In the genomic region with DNA sequence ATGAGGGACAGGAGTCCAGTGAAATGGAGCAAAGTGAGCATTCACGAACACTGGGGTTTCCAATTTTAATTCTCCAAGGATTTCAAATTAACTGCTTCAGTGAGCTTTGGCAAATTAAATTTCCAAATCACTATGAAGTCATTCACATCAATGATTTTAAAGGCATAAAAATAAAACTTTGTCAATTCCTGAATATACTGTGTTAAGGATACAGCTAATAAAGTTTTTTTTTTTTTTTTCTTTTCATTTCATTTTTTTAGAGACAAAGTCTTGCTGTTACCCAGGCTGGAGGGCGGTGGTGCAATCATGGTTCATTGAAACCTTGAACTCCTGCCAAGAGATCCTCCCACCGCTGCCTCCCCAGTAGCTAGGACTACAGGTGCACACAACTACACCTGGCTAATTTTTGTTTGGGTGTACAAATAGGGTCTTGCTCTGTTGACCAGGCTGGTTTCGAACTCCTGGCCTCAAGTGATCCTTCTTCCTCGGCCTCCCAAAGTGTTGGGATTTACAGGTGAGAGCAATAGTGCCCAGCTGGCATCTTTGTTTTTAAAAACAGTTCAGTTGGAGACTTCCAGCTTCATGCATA, we compare ENCODE assay signal across 1 cellular context.
TF ChIP-seq lines count a peak whose summit lies in the region.

No MANE protein-coding gene starts in this region.

TF ChIP-seq in GM23338, 12 proteins besides CTCF, POLR2A, EP300 and RAD21 (continued from another document):
- no peak for TF ChIP-seq REST (IDR thresholded peaks at IDR 0.05; ENCODE audit: unreplicated experiment)
- TF ChIP-seq POLR2AphosphoS5 (IDR thresholded peaks at IDR 0.05; ENCODE audit: low read depth): no peak
- no peak for TF ChIP-seq CREB1 (CRISPR knock-in tag; IDR thresholded peaks at IDR 0.05; ENCODE audit: low read depth)
- no peak for TF ChIP-seq STAT1 (IDR thresholded peaks at IDR 0.05; ENCODE audit: unreplicated experiment)
- TF ChIP-seq, protein P1, sequence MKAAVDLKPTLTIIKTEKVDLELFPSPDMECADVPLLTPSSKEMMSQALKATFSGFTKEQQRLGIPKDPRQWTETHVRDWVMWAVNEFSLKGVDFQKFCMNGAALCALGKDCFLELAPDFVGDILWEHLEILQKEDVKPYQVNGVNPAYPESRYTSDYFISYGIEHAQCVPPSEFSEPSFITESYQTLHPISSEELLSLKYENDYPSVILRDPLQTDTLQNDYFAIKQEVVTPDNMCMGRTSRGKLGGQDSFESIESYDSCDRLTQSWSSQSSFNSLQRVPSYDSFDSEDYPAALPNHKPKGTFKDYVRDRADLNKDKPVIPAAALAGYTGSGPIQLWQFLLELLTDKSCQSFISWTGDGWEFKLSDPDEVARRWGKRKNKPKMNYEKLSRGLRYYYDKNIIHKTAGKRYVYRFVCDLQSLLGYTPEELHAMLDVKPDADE (IDR thresholded peaks at IDR 0.05): no peak
- no peak for TF ChIP-seq ZNF462 (CRISPR knock-in tag; IDR thresholded peaks at IDR 0.05)
- no peak for TF ChIP-seq EZH2 (IDR thresholded peaks at IDR 0.05; ENCODE audit: low read depth, unreplicated experiment)
- TF ChIP-seq JUNB (IDR thresholded peaks at IDR 0.05; ENCODE audit: unreplicated experiment): no peak
- no peak for TF ChIP-seq ZNF331 (CRISPR knock-in tag; IDR thresholded peaks at IDR 0.05; ENCODE audit: low read depth)
- TF ChIP-seq EZH2phosphoT487 (IDR thresholded peaks at IDR 0.05; ENCODE audit: unreplicated experiment): no peak
- TF ChIP-seq ZNF114 (CRISPR knock-in tag; IDR thresholded peaks at IDR 0.05): no peak
